Comparison of ENCODE assay signal across 13 cellular contexts in the genomic region with DNA sequence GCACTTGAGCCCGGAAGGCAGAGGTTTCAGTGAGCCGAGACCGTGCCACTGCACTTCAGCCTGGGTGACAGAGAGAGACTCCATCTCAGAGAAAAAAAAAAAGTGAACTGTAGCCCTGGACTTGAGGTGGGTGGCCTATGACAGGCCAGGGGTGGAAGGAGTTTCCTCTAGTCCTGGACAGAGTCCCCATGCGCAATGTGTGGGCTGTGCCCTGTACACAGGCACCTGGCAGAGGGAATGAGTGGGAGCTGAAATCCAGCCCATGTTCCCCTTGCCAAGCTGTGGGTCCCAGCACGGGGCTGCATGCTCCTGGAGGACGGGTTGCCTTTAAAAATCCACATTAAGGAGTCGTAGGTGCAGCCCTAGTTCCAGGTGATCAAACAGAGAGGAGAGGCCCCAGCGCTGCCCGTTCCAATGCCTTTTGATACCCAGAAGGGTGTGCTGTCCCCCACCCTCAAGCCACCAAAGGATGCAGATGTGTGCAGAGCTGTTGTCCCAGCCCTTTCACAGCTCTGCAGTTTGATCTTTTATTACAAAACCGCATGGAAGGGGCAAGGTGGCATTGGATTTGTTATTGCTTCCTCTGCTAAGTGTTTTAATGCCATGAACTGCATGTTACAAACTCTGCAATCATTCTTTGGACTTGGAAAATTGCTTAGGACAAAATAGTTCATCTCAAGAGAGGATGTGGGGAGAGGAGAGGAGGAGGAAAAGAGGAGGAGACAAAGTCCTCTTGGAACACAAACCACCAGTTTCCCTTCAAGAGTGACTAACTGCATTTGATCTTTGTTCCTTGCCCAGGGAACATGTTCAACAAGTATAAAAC. TPM values are rescaled to one million over a fixed set of nuclear protein-coding genes. Genes with fewer than 3 reads are reported as not detected.
A peak's percentile ranks its signal among the peaks of the same experiment; 100 is the strongest.
DNase-seq lines count a peak whose midpoint lies in the region; ATAC-seq and TF ChIP-seq lines count a peak whose summit lies in the region.
"Had no signal": no experiment of that assay in that cellular context is flagged by ENCODE, and none has a peak within 500 bp of the region (broad histone marks: within the 10 kb centered on the region; RNA-seq: fewer than 3 reads in every experiment).

No MANE protein-coding gene starts in this region.

- BruUV-seq in MCF 10A (replicated peaks; lab: Mats Ljungman, UMichigan), result no TSS peak

- no peak overlapping the region for H3K9ac ChIP-seq in muscle layer of colon (ENCODE audit: low read length)

- peaks cover 50% of the 10 kb centered on the region for H3K27me3 Mint-ChIP-seq in MCF 10A (ENCODE audit: insufficient read depth, unreplicated experiment)

- no peaks in the 10 kb centered on the region for H3K4me1 Mint-ChIP-seq in MCF 10A (ENCODE audit: insufficient read depth, unreplicated experiment)

- no peak overlapping the region for H3K4me3 ChIP-seq in breast epithelium
- no peak overlapping the region for H3K4me3 ChIP-seq in esophagus muscularis mucosa
- H3K4me3 ChIP-seq in muscle layer of colon (ENCODE audit: low read depth in 1 of 2, low read length in 2 of 2), result no peak overlapping the region
- H3K4me3 ChIP-seq in urinary bladder (ENCODE audit: low read depth, low read length), result no peak overlapping the region
- no peak overlapping the region for H3K4me3 ChIP-seq in spleen
- H3K4me3 ChIP-seq: A549 had no signal

- H3K9me3 ChIP-seq in breast epithelium, result no peaks in the 10 kb centered on the region
- H3K9me3 ChIP-seq in esophagus muscularis mucosa, result no peaks in the 10 kb centered on the region
- H3K9me3 ChIP-seq in muscle layer of colon (ENCODE audit: low read length), result no peaks in the 10 kb centered on the region
- no peaks in the 10 kb centered on the region for H3K9me3 ChIP-seq in spleen
- H3K9me3 ChIP-seq: A549 had no signal

- no peak overlapping the region for H3K4me3 Mint-ChIP-seq in MCF 10A (ENCODE audit: unreplicated experiment)

- CTCF ChIA-PET in MCF 10A (lab: Yijun Ruan, JAX), result interaction anchor here (0.5 to 1.5 kb wide), 2 partner anchors 71 to 72 kb away, joined by 3 to 4 read pairs; no protein-coding TSS in a partner anchor

- H3K4me1 ChIP-seq in breast epithelium, result peaks cover 9 to 13% of the 10 kb centered on the region in 2 donors
- peaks cover 0 to 40% (median 32%) of the 10 kb centered on the region in 4 donors for H3K4me1 ChIP-seq in esophagus muscularis mucosa
- peaks cover 48% of the 10 kb centered on the region for H3K4me1 ChIP-seq in muscle layer of colon (ENCODE audit: insufficient read depth, low read length)
- no peaks in the 10 kb centered on the region for H3K4me1 ChIP-seq in urinary bladder (ENCODE audit: insufficient read depth)
- H3K4me1 ChIP-seq in spleen, result no peaks in the 10 kb centered on the region
- H3K4me1 ChIP-seq: A549 had no signal

- H3K27ac ChIP-seq in breast epithelium, result peak overlapping the region; percentile 46 to 77
- peak overlapping the region; percentile 55 to 78 (median 60) for H3K27ac ChIP-seq in esophagus muscularis mucosa (replicated peaks in 1 of 4)
- peak overlapping the region; percentile 47 for H3K27ac ChIP-seq in muscle layer of colon (ENCODE audit: low read depth, low read length)
- H3K27ac ChIP-seq in urinary bladder (ENCODE audit: low read depth), result peak overlapping the region; percentile 66
- H3K27ac ChIP-seq in spleen, result no peak overlapping the region
- H3K27ac ChIP-seq: A549, VCaP had no signal

- H3K27me3 ChIP-seq in breast epithelium (peaks cover 0 to 9% of the 10 kb centered on the region in 2 donors), esophagus muscularis mucosa (no peaks in the 10 kb centered on the region), muscle layer of colon (ENCODE audit: control insufficient read depth in 1 of 2, insufficient read depth in 2 of 2, low read length in 2 of 2) (peaks cover 0 to 5% of the 10 kb centered on the region in 2 donors), spleen (replicated peaks in 1 of 7) (no peaks in the 10 kb centered on the region)

- POLR2A ChIA-PET in MCF 10A (lab: Yijun Ruan, JAX), result interaction anchor here (0.7 kb wide), 1 partner anchor 93 kb away, joined by 3 read pairs; no protein-coding TSS in a partner anchor

- intact Hi-C loops in breast epithelium (cut with DNase I; ENCODE audit: low total_unique reads) (no loop called here), MCF 10A (cut with micrococcal nuclease) (no loop called here), esophagus muscularis mucosa (cut with DNase I) (no loop called here), spleen (cut with DNase I; ENCODE audit: low total_unique reads) (no loop called here)

- H3K36me3 Mint-ChIP-seq in MCF 10A (ENCODE audit: insufficient read depth, unreplicated experiment), result no peaks in the 10 kb centered on the region

- no peaks in the 10 kb centered on the region for H3K9me3 Mint-ChIP-seq in MCF 10A (ENCODE audit: unreplicated experiment)

- TF ChIP-seq POLR2A in breast epithelium (IDR thresholded peaks at IDR 0.05), result no peak
- TF ChIP-seq POLR2A in esophagus muscularis mucosa (IDR thresholded peaks at IDR 0.05; ENCODE audit: low read depth), result no peak
- no peak for TF ChIP-seq POLR2A in spleen (IDR thresholded peaks at IDR 0.05)

- H3K27ac Mint-ChIP-seq in MCF 10A (ENCODE audit: low read depth, unreplicated experiment), result no peak overlapping the region

- no peak for TF ChIP-seq EP300 in esophagus muscularis mucosa (IDR thresholded peaks at IDR 0.05)

- no peaks in the 10 kb centered on the region for H3K36me3 ChIP-seq in breast epithelium
- H3K36me3 ChIP-seq in esophagus muscularis mucosa, result no peaks in the 10 kb centered on the region
- H3K36me3 ChIP-seq in muscle layer of colon (ENCODE audit: insufficient read depth, low read length), result no peaks in the 10 kb centered on the region
- H3K36me3 ChIP-seq in urinary bladder (ENCODE audit: insufficient read depth), result no peaks in the 10 kb centered on the region
- H3K36me3 ChIP-seq in spleen, result no peaks in the 10 kb centered on the region

- WGBS in esophagus muscularis mucosa, result 74% methylated on average over 10 of the region's 10 CpGs
- 79% methylated on average over 10 of the region's 10 CpGs for WGBS in urinary bladder
- 81 to 98% (median 83%) methylated on average over 2 to 10 of the region's 10 CpGs for WGBS in spleen, 5 donors

- TF ChIP-seq CTCF in breast epithelium (IDR thresholded peaks at IDR 0.05), result no peak
- no peak for TF ChIP-seq CTCF in MCF 10A (IDR thresholded peaks at IDR 0.05; ENCODE audit: unreplicated experiment)
- TF ChIP-seq CTCF in esophagus muscularis mucosa (IDR thresholded peaks at IDR 0.05), result no peak
- TF ChIP-seq CTCF in spleen (IDR thresholded peaks at IDR 0.05 in 8 of 11, conservative IDR thresholded peaks at IDR 0.05 in 3 of 11), result no peak

- ATAC-seq in GM21737 (IDR thresholded peaks at IDR 0.05; ENCODE audit: unreplicated experiment), result no peak

- DNase-seq in breast epithelium (ENCODE audit: low spot score in 2 of 2) (no peak), MCF 10A (ENCODE audit: unreplicated experiment) (no peak), esophagus muscularis mucosa (ENCODE audit: extremely low spot score) (no peak), pons (ENCODE audit: low spot score) (no peak), spleen (no peak)
- DNase-seq: activated T-cell treated with anti-CD3 and anti-CD28 coated beads for 4 hours, SIG-M5, substantia nigra had no signal

RNA-seq across cellular contexts. Expression of gene PDK3, which starts 38.0 kb away (rescaled TPM):
- total RNA-seq in breast epithelium (10 to 100 TPM; 16.0 to 63.8 (median 32.8) TPM), MCF 10A (2022) (1.0 and 1.4 TPM in 2 replicates), esophagus muscularis mucosa (10 to 100 TPM; 38.4 to 63.4 (median 53.4) TPM), urinary bladder (21.5 TPM), spleen (10 to 100 TPM; 24.1 to 53.0 (median 33.5) TPM)
- polyA plus RNA-seq in urinary bladder (8.4 TPM), spleen (10 to 100 TPM in 1 of 3 donors, 1 to 10 TPM in 2; 4.3 to 11.5 (median 6.8) TPM)

Comparison
In these comparisons a context has a peak if more than half of its experiments do, and no peak if none do; other contexts are left out.
1. H3K27ac ChIP-seq: peak in breast epithelium (2 of 2), esophagus muscularis mucosa (4 of 4), muscle layer of colon (single experiment) and urinary bladder (single experiment); none in spleen (0 of 8).